Comparison of ENCODE assay signal across 4 cellular contexts in genomic region chr9:137135154-137135553, GRCh38. TPM values are rescaled to one million over a fixed set of nuclear protein-coding genes. Genes with fewer than 3 reads are reported as not detected.
"Had no signal": no experiment of that assay in that cellular context is flagged by ENCODE, and none has a peak within 500 bp of the region (broad histone marks: within the 10 kb centered on the region; RNA-seq: fewer than 3 reads in every experiment).

No MANE protein-coding gene starts in this region.

RNA-seq across cellular contexts. Expression of gene GRIN1, which starts 3.8 kb away (rescaled TPM):
- total RNA-seq: M059J, NCI-H460 had no signal

RNA-seq across cellular contexts. Expression of gene LRRC26, which starts 34.7 kb away (rescaled TPM):
- total RNA-seq: LHCN-M2, M059J, MCF 10A, NCI-H460 had no signal

RNA-seq across cellular contexts. Expression of gene TMEM210, which starts 36.7 kb away (rescaled TPM):
- total RNA-seq: LHCN-M2, M059J, MCF 10A, NCI-H460 had no signal
